In the genomic region with DNA sequence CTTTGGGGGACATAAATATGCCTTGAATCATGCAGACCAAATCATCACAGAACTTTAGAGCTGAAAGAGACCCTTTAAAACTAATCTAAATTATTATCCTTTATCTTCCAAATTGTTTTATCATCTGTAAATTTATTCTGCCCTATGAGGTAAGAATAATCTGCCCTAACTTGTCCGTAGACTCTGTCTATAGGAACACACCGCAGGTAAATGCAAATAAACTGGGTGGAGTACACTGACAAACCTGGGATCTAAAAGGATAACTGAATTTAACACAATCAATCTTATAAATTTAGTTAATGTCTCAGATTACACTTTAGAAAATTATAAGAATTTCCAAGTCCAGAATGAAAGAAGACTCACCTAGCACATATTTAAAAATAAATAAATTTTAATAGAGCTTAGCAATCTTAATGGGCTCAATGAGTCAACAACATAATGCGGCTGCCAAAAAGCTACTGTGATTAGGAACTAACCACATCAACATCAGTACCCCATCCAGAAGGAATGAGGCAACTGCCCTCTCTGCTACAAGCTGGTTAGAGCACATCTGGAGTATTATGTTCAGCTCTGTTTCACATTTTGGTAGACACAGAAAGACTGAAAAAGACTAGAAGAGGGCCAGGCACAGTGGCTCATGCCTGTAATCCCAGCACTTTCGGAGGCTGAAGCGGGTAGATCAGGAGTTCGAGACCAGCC, we compare ENCODE assay signal across 13 cellular contexts. TPM values are rescaled to one million over a fixed set of nuclear protein-coding genes. Genes with fewer than 3 reads are reported as not detected.
A peak's percentile ranks its signal among the peaks of the same experiment; 100 is the strongest.
DNase-seq lines count a peak whose midpoint lies in the region; ATAC-seq, FAIRE-seq and TF ChIP-seq lines count a peak whose summit lies in the region.
"Had no signal": no experiment of that assay in that cellular context is flagged by ENCODE, and none has a peak within 500 bp of the region (broad histone marks: within the 10 kb centered on the region; RNA-seq: fewer than 3 reads in every experiment).

No MANE protein-coding gene starts in this region.

- no peak for ATAC-seq in CD4-positive, alpha-beta T cell (ENCODE audit: poor library complexity)
- ATAC-seq in natural killer cell treated with Interleukin-12 subunit alpha and Interleukin-12 subunit beta and Interleukin-15 and Interleukin-18, amount 100 ng/mL, for 72 hours: no peak
- ATAC-seq in HG03045 (IDR thresholded peaks at IDR 0.05; ENCODE audit: unreplicated experiment): no peak

- H3K36me3 Mint-ChIP-seq in CD4-positive, alpha-beta T cell (ENCODE audit: low read depth): no peaks in the 10 kb centered on the region
- H3K36me3 Mint-ChIP-seq in astrocyte (ENCODE audit: low read depth, unreplicated experiment): no peaks in the 10 kb centered on the region
- no peaks in the 10 kb centered on the region for H3K36me3 Mint-ChIP-seq in natural killer cell treated with Interleukin-12 subunit alpha and Interleukin-12 subunit beta and Interleukin-15 and Interleukin-18, amount 100 ng/mL, for 72 hours

- no peak overlapping the region for H2AFZ ChIP-seq in astrocyte (ENCODE audit: low read depth, low read length)

- BruUV-seq in A673 (replicated peaks; lab: Mats Ljungman, UMichigan): no TSS peak

- no peak for TF ChIP-seq CTCF in CD4-positive, alpha-beta T cell (IDR thresholded peaks at IDR 0.05)
- TF ChIP-seq CTCF in astrocyte (IDR thresholded peaks at IDR 0.05; ENCODE audit: insufficient read depth, low read depth, low read length) (no peak), A673 (conservative IDR thresholded peaks at IDR 0.05; ENCODE audit: low read depth, low read length) (no peak)

- H4K20me1 ChIP-seq in astrocyte (ENCODE audit: insufficient read depth, low read length): peaks cover 20% of the 10 kb centered on the region

- peak overlapping the region; percentile 21 for H3K4me2 ChIP-seq in astrocyte (ENCODE audit: low read length)

- intact Hi-C loops in CD4-positive, alpha-beta T cell (cut with DNase I, micrococcal nuclease): no loop called here
- intact Hi-C loops in A673 (cut with micrococcal nuclease; ENCODE audit: unreplicated experiment): no loop called here

- POLR2A ChIA-PET in CD4-positive, alpha-beta T cell (lab: Charles Lee): no interaction called here
- POLR2A ChIA-PET in A673 (lab: Charles Lee; ENCODE audit: low non-redundant PET): no interaction called here

- no peaks in the 10 kb centered on the region for H3K36me3 ChIP-seq in astrocyte (ENCODE audit: insufficient read depth, low read length)
- H3K36me3 ChIP-seq in A673 (ENCODE audit: insufficient read depth, low read length, poor library complexity, severe bottlenecking): no peaks in the 10 kb centered on the region

- H3K9me3 ChIP-seq in CD4-positive, alpha-beta T cell (ENCODE audit: control insufficient read depth, low read length): no peaks in the 10 kb centered on the region
- no peaks in the 10 kb centered on the region for H3K9me3 ChIP-seq in astrocyte (ENCODE audit: insufficient read depth, low read depth, low read length)
- no peaks in the 10 kb centered on the region for H3K9me3 ChIP-seq in A673 (ENCODE audit: low read depth, low read length, poor library complexity, severe bottlenecking)

- peaks cover 51% of the 10 kb centered on the region for H3K79me2 ChIP-seq in astrocyte (ENCODE audit: insufficient read depth, low read length)

- peaks cover 41% of the 10 kb centered on the region for H3K4me1 Mint-ChIP-seq in CD4-positive, alpha-beta T cell (ENCODE audit: low read depth)
- peaks cover 7% of the 10 kb centered on the region for H3K4me1 Mint-ChIP-seq in astrocyte (ENCODE audit: low read depth, unreplicated experiment)
- H3K4me1 Mint-ChIP-seq in natural killer cell treated with Interleukin-12 subunit alpha and Interleukin-12 subunit beta and Interleukin-15 and Interleukin-18, amount 100 ng/mL, for 72 hours (ENCODE audit: low read depth in 2 of 2): peaks cover 33 to 36% of the 10 kb centered on the region in 2 donors

- H3K27me3 Mint-ChIP-seq in CD4-positive, alpha-beta T cell: no peaks in the 10 kb centered on the region
- H3K27me3 Mint-ChIP-seq in astrocyte (ENCODE audit: low read depth, unreplicated experiment): no peaks in the 10 kb centered on the region
- H3K27me3 Mint-ChIP-seq in natural killer cell treated with Interleukin-12 subunit alpha and Interleukin-12 subunit beta and Interleukin-15 and Interleukin-18, amount 100 ng/mL, for 72 hours: no peaks in the 10 kb centered on the region
- H3K27me3 Mint-ChIP-seq: activated CD4-positive, alpha-beta memory T cell treated with anti-CD3 and anti-CD28 coated beads, Interleukin-2, amount 10 ng/mL, durations not matched to agents 7 days and 5 days; stimulated activated naive CD8-positive, alpha-beta T cell treated with anti-CD3 and anti-CD28 coated beads, Interleukin-15, Interleukin-2, amounts not matched to agents 100 ng/mL and 50 ng/mL, for 24 hours had no signal

- FAIRE-seq in H54 (lab: Jason Lieb, UNC) (peak; percentile 90), astrocyte (lab: Jason Lieb, UNC) (no peak)

- peak overlapping the region; percentile 39 for H3K4me3 Mint-ChIP-seq in CD4-positive, alpha-beta T cell
- no peak overlapping the region for H3K4me3 Mint-ChIP-seq in astrocyte (ENCODE audit: unreplicated experiment)
- H3K4me3 Mint-ChIP-seq in natural killer cell treated with Interleukin-12 subunit alpha and Interleukin-12 subunit beta and Interleukin-15 and Interleukin-18, amount 100 ng/mL, for 72 hours: peak overlapping the region; percentile 95
- H3K4me3 Mint-ChIP-seq: activated CD4-positive, alpha-beta memory T cell treated with anti-CD3 and anti-CD28 coated beads, Interleukin-2, amount 10 ng/mL, durations not matched to agents 7 days and 5 days; stimulated activated naive CD8-positive, alpha-beta T cell treated with anti-CD3 and anti-CD28 coated beads, Interleukin-15, Interleukin-2, amounts not matched to agents 100 ng/mL and 50 ng/mL, for 24 hours had no signal

- H3K27ac Mint-ChIP-seq in CD4-positive, alpha-beta T cell: peak overlapping the region; percentile 79
- H3K27ac Mint-ChIP-seq in astrocyte (ENCODE audit: unreplicated experiment): no peak overlapping the region
- H3K27ac Mint-ChIP-seq in natural killer cell treated with Interleukin-12 subunit alpha and Interleukin-12 subunit beta and Interleukin-15 and Interleukin-18, amount 100 ng/mL, for 72 hours: peak overlapping the region; percentile 78 to 95
- H3K27ac Mint-ChIP-seq: activated CD4-positive, alpha-beta memory T cell treated with anti-CD3 and anti-CD28 coated beads, Interleukin-2, amount 10 ng/mL, durations not matched to agents 7 days and 5 days; stimulated activated naive CD8-positive, alpha-beta T cell treated with anti-CD3 and anti-CD28 coated beads, Interleukin-15, Interleukin-2, amounts not matched to agents 100 ng/mL and 50 ng/mL, for 24 hours had no signal

- DNase-seq in CD4-positive, alpha-beta T cell: no peak
- DNase-seq in H54 (ENCODE audit: insufficient read length, low spot score) (no peak), astrocyte (ENCODE audit: low read depth) (peak; percentile 72), A673 (ENCODE audit: low spot score) (no peak)
- DNase-seq in natural killer cell treated with Interleukin-12 subunit alpha and Interleukin-12 subunit beta and Interleukin-15 and Interleukin-18, amount 100 ng/mL, for 72 hours (ENCODE audit: low spot score): no peak
- DNase-seq in stimulated activated CD4-positive, alpha-beta T cell treated with anti-CD3 and anti-CD28 coated beads, Interleukin-1b, Interleukin-23, amount 100 ng/mL, for 48 hours: no peak
- DNase-seq: activated CD4-positive, alpha-beta memory T cell treated with anti-CD3 and anti-CD28 coated beads, Interleukin-2, amount 10 ng/mL, durations not matched to agents 7 days and 5 days; central memory CD4-positive, alpha-beta T cell; mesenchymal stem cell; NCI-H2081 treated with DMSO at 0.1 percent for 48 hours; stimulated activated CD4-positive, alpha-beta T cell treated with anti-CD3 and anti-CD28 coated beads, Interleukin-12 subunit alpha, Interleukin-12 subunit beta, amount 100 ng/mL, for 4 hours had no signal

- TF ChIP-seq POLR2A in H54 (IDR thresholded peaks at IDR 0.05; ENCODE audit: low read depth, low read length): no peak

- H3K27me3 ChIP-seq in CD4-positive, alpha-beta T cell (ENCODE audit: control insufficient read depth, insufficient read depth, low read length): no peaks in the 10 kb centered on the region
- no peaks in the 10 kb centered on the region for H3K27me3 ChIP-seq in astrocyte (ENCODE audit: insufficient read depth, low read length)
- no peaks in the 10 kb centered on the region for H3K27me3 ChIP-seq in A673 (replicated peaks; ENCODE audit: insufficient read depth, low read depth, low read length, poor library complexity)

- no peak overlapping the region for H3K27ac ChIP-seq in CD4-positive, alpha-beta T cell (ENCODE audit: low read depth, low read length)
- H3K27ac ChIP-seq in astrocyte (ENCODE audit: low read depth, low read length) (no peak overlapping the region), A673 (ENCODE audit: low read depth, low read length, poor library complexity, severe bottlenecking) (no peak overlapping the region)

- no peak overlapping the region for H3K4me3 ChIP-seq in astrocyte (ENCODE audit: insufficient read depth, low read depth, low read length)
- no peak overlapping the region for H3K4me3 ChIP-seq in A673 (ENCODE audit: low read depth, low read length, poor library complexity, severe bottlenecking)

- CTCF ChIA-PET in CD4-positive, alpha-beta T cell (lab: Charles Lee): no interaction called here
- CTCF ChIA-PET in A673 (lab: Charles Lee): no interaction called here

- no peaks in the 10 kb centered on the region for H3K9me3 Mint-ChIP-seq in CD4-positive, alpha-beta T cell
- no peaks in the 10 kb centered on the region for H3K9me3 Mint-ChIP-seq in astrocyte (ENCODE audit: unreplicated experiment)
- H3K9me3 Mint-ChIP-seq in natural killer cell treated with Interleukin-12 subunit alpha and Interleukin-12 subunit beta and Interleukin-15 and Interleukin-18, amount 100 ng/mL, for 72 hours: no peaks in the 10 kb centered on the region
- H3K9me3 Mint-ChIP-seq: activated CD4-positive, alpha-beta memory T cell treated with anti-CD3 and anti-CD28 coated beads, Interleukin-2, amount 10 ng/mL, durations not matched to agents 7 days and 5 days; stimulated activated naive CD8-positive, alpha-beta T cell treated with anti-CD3 and anti-CD28 coated beads, Interleukin-15, Interleukin-2, amounts not matched to agents 100 ng/mL and 50 ng/mL, for 24 hours had no signal

- no peak overlapping the region for H3K9ac ChIP-seq in astrocyte (ENCODE audit: low read length)

- H3K4me1 ChIP-seq in astrocyte (ENCODE audit: insufficient read depth, low read length) (peaks cover 2% of the 10 kb centered on the region), A673 (ENCODE audit: insufficient read depth, low read length, poor library complexity, severe bottlenecking) (peaks cover 31% of the 10 kb centered on the region)

RNA-seq across cellular contexts. Expression of gene MEGF9, which starts 5.6 kb away (rescaled TPM):
- 1 to 10 TPM; 4.0 to 4.5 TPM for total RNA-seq in CD4-positive, alpha-beta T cell
- total RNA-seq in astrocyte: 12.1 and 17.7 TPM in 2 replicates
- total RNA-seq in natural killer cell treated with Interleukin-12 subunit alpha and Interleukin-12 subunit beta and Interleukin-15 and Interleukin-18, amount 100 ng/mL, for 72 hours: 10 to 100 TPM in 1 of 2 donors, 1 to 10 TPM in 1; 7.7 to 12.7 TPM
- total RNA-seq in A673 (2021): 11.5 and 12.2 TPM in 2 replicates
